23 cellular contexts compared by ENCODE assay signal in genomic region chr7:157667261-157667660, GRCh38.
DNase-seq lines count a peak whose midpoint lies in the region; ATAC-seq and TF ChIP-seq lines count a peak whose summit lies in the region.
"Had no signal": no experiment of that assay in that cellular context is flagged by ENCODE, and none has a peak within 500 bp of the region (broad histone marks: within the 10 kb centered on the region; RNA-seq: fewer than 3 reads in every experiment).

No MANE protein-coding gene starts in this region.

- H3K9me3 ChIP-seq in right cardiac atrium (ENCODE audit: control insufficient read depth, low read length) (no peaks in the 10 kb centered on the region), KOPT-K1 (ENCODE audit: insufficient read depth, low read length, poor library complexity, severe bottlenecking) (no peaks in the 10 kb centered on the region)

- no peak overlapping the region for H3K4me3 Mint-ChIP-seq in neural crest cell
- H3K4me3 Mint-ChIP-seq: CD4-positive, alpha-beta memory T cell had no signal

- H3K4me3 ChIP-seq in right cardiac atrium (ENCODE audit: low read length): no peak overlapping the region
- H3K4me3 ChIP-seq: GM12878, PC-9 had no signal

- intact Hi-C loops in Right ventricle myocardium superior (cut with DNase I): no loop called here
- intact Hi-C loops in right cardiac atrium (cut with DNase I): no loop called here

- ATAC-seq in Right ventricle myocardium superior (ENCODE audit: poor library complexity): no peak
- no peak for ATAC-seq in right cardiac atrium
- ATAC-seq: GM12878 had no signal

- peaks cover 60% of the 10 kb centered on the region for H3K4me1 Mint-ChIP-seq in neural crest cell

- peak overlapping the region; percentile 17 for H3K27ac Mint-ChIP-seq in neural crest cell (ENCODE audit: unreplicated experiment)
- H3K27ac Mint-ChIP-seq: CD4-positive, alpha-beta memory T cell had no signal

- H3K27ac ChIP-seq in right cardiac atrium (ENCODE audit: low read length): no peak overlapping the region
- H3K27ac ChIP-seq in KOPT-K1 (ENCODE audit: low read depth, low read length, poor library complexity, severe bottlenecking): peak overlapping the region; percentile 99
- H3K27ac ChIP-seq: PC-9 had no signal

- no peak for TF ChIP-seq CTCF in neural crest cell (conservative IDR thresholded peaks at IDR 0.05)

- peaks cover 8% of the 10 kb centered on the region for H3K36me3 Mint-ChIP-seq in neural crest cell (ENCODE audit: low read depth)
- H3K36me3 Mint-ChIP-seq: CD4-positive, alpha-beta memory T cell had no signal

- peaks cover 7% of the 10 kb centered on the region; the same call in 1 of the 2 replicates for H3K36me3 ChIP-seq in KOPT-K1 (ENCODE audit: insufficient read depth, low read length)

- WGBS in right cardiac atrium: 89% methylated on average over 12 of the region's 12 CpGs

- no peaks in the 10 kb centered on the region for H3K4me1 ChIP-seq in right cardiac atrium (ENCODE audit: control insufficient read depth, insufficient read depth, low read length)

- no peaks in the 10 kb centered on the region for H3K9me3 Mint-ChIP-seq in neural crest cell

- no peaks in the 10 kb centered on the region for H3K27me3 Mint-ChIP-seq in neural crest cell (ENCODE audit: low read depth)

- DNase-seq in Right ventricle myocardium superior (peak; percentile 33), right cardiac atrium (no peak), neural crest cell (ENCODE audit: low read depth, low spot score) (no peak), iPS-NIHi11 (ENCODE audit: low spot score) (no peak), GF-D8 (lab: John Stamatoyannopoulos, UW) (no peak), activated gamma-delta T cell treated with Interleukin-2 at 50 U/mL for 16 hours (no peak)
- DNase-seq: CD4-positive, alpha-beta memory T cell; COR-L47; DMS53; HCEC 1CT; KBM-7; MM.1S; NCI-H1048; NCI-H1417; NCI-H1694; NCI-H2029 treated with DMSO at 0.1 percent for 48 hours; NCI-H446 treated with DMSO at 0.1 percent for 48 hours; NCI-H526; NCI-H82; PC-9; SHP77 had no signal

- H3K27me3 ChIP-seq in right cardiac atrium (ENCODE audit: control insufficient read depth, insufficient read depth): no peaks in the 10 kb centered on the region
